Comparison of ENCODE assay signal across 23 cellular contexts in genomic region chr10:132076578-132077081, GRCh38. TPM values are rescaled to one million over a fixed set of nuclear protein-coding genes. Genes with fewer than 3 reads are reported as not detected.
"Had no signal": no experiment of that assay in that cellular context is flagged by ENCODE, and none has a peak within 500 bp of the region (broad histone marks: within the 10 kb centered on the region; RNA-seq: fewer than 3 reads in every experiment).

No MANE protein-coding gene starts in this region.

- ATAC-seq: activated CD4-positive, CD25-positive, alpha-beta regulatory T cell treated with anti-CD3 and anti-CD28 coated beads, Interleukin-2, amount 50 U/mL, for 24 hours; activated T-cell treated with anti-CD3 and anti-CD28 coated beads, Interleukin-2, amount 50 U/mL, for 72 hours; mucosa of descending colon; T-cell had no signal

- H3K4me1 ChIP-seq: spleen, tibial artery had no signal

- H3K36me3 ChIP-seq: spleen, tibial artery had no signal

- DNase-seq: activated CD4-positive, alpha-beta memory T cell treated with anti-CD3 and anti-CD28 coated beads, Interleukin-2, amount 10 ng/mL, durations not matched to agents 7 days and 5 days; activated CD4-positive, alpha-beta T cell treated with anti-CD3 and anti-CD28 coated beads, Interleukin-2, amount 10 ng/mL, durations not matched to agents 24 days and 14 days; activated effector memory CD4-positive, alpha-beta T cell treated with Interleukin-2 at 50 U/mL for 16 hours; activated naive CD4-positive, alpha-beta T cell treated with anti-CD3 and anti-CD28 coated beads for 36 hours; activated naive CD8-positive, alpha-beta T cell treated with anti-CD3 and anti-CD28 coated beads, Interleukin-2, amount 10 ng/mL, durations not matched to agents 7 days and 5 days; activated T-cell treated with anti-CD3 and anti-CD28 coated beads, Interleukin-2, amount 50 U/mL, for 72 hours; amniotic stem cell; effector CD4-positive, alpha-beta T cell; erythroblast; foreskin melanocyte; kidney glomerular epithelial cell; mesenchymal stem cell; occipital lobe; retina; spleen; substantia nigra; T-cell; tibial artery had no signal

- FAIRE-seq: bronchial epithelial cell, urothelium cell line had no signal

- H3K9me3 ChIP-seq: mucosa of descending colon had no signal

- H3K4me3 ChIP-seq: mucosa of descending colon, spleen, tibial artery had no signal

- H3K27ac ChIP-seq: spleen, tibial artery, VCaP had no signal

RNA-seq across cellular contexts. Expression of gene JAKMIP3, which starts 10.9 kb away (rescaled TPM):
- total RNA-seq: bronchial epithelial cell had no signal
